Comparison of ENCODE assay signal across 11 cellular contexts in genomic region chr4:98516042-98516440, GRCh38.
DNase-seq lines count a peak whose midpoint lies in the region; FAIRE-seq and TF ChIP-seq lines count a peak whose summit lies in the region.
"Had no signal": no experiment of that assay in that cellular context is flagged by ENCODE, and none has a peak within 500 bp of the region (broad histone marks: within the 10 kb centered on the region; RNA-seq: fewer than 3 reads in every experiment).

No MANE protein-coding gene starts in this region.

- no peak overlapping the region for H3K4me3 ChIP-seq in AG04450 (ENCODE audit: low read depth, low read length)
- H3K4me3 ChIP-seq in mammary epithelial cell (replicated peaks in 1 of 3; ENCODE audit: insufficient read depth in 1 of 3, low read depth in 2 of 3, low read length in 3 of 3): no peak overlapping the region
- H3K4me3 ChIP-seq in stomach: no peak overlapping the region

- peak overlapping the region; percentile 80 for H3K27ac ChIP-seq in AG04450 (ENCODE audit: low read depth, low read length)
- peak overlapping the region; percentile 38 for H3K27ac ChIP-seq in mammary epithelial cell (ENCODE audit: insufficient read depth, low read depth, low read length)
- no peak overlapping the region for H3K27ac ChIP-seq in stomach

- no peak overlapping the region for H3K9ac ChIP-seq in mammary epithelial cell (ENCODE audit: insufficient read depth, low read length)

- peaks cover 70% of the 10 kb centered on the region for H3K79me2 ChIP-seq in mammary epithelial cell (ENCODE audit: insufficient read depth, low read length)

- H2AFZ ChIP-seq in mammary epithelial cell (ENCODE audit: low read depth, low read length): no peak overlapping the region

- H3K4me1 Mint-ChIP-seq in activated naive CD4-positive, alpha-beta T cell treated with anti-CD3 and anti-CD28 coated beads, Interleukin-2, amount 10 ng/mL, durations not matched to agents 7 days and 5 days: peaks cover 15% of the 10 kb centered on the region

- no peak for TF ChIP-seq EP300 in stomach (IDR thresholded peaks at IDR 0.05)

- TF ChIP-seq CTCF in AG04450 (IDR thresholded peaks at IDR 0.05; ENCODE audit: low read depth, low read length): no peak
- no peak for TF ChIP-seq CTCF in mammary epithelial cell (conservative IDR thresholded peaks at IDR 0.05 in 1 of 2, IDR thresholded peaks at IDR 0.05 in 1 of 2; ENCODE audit: extremely low read depth in 1 of 2, insufficient read depth in 1 of 2, low read depth in 1 of 2, low read length in 2 of 2)
- no peak for TF ChIP-seq CTCF in stomach (IDR thresholded peaks at IDR 0.05)

- dilution Hi-C loops in mammary epithelial cell (cut with HindIII; ENCODE audit: low sequenced_read_pairs): no loop called here

- H3K36me3 Mint-ChIP-seq in activated naive CD4-positive, alpha-beta T cell treated with anti-CD3 and anti-CD28 coated beads, Interleukin-2, amount 10 ng/mL, durations not matched to agents 7 days and 5 days: peaks cover 2% of the 10 kb centered on the region

- peak; percentile 47 for DNase-seq in AG04450 (ENCODE audit: low read depth, low spot score)
- peak; percentile 55 for DNase-seq in HTR-8/SVneo (ENCODE audit: insufficient read length, low spot score)
- peak; percentile 72 for DNase-seq in mammary epithelial cell
- DNase-seq in kidney tubule cell (ENCODE audit: low spot score): peak; percentile 74
- no peak for DNase-seq in NCI-H128 (lab: John Stamatoyannopoulos, UW; ENCODE audit: unreplicated experiment)
- no peak for DNase-seq in NCI-H1436 treated with DMSO at 0.1 percent for 48 hours (lab: John Stamatoyannopoulos, UW)
- no peak for DNase-seq in activated naive CD4-positive, alpha-beta T cell treated with anti-CD3 and anti-CD28 coated beads, Interleukin-2, amount 10 ng/mL, durations not matched to agents 7 days and 5 days
- DNase-seq in stomach: no peak
- DNase-seq: activated T-cell treated with anti-CD3 and anti-CD28 coated beads, Interleukin-2, amount 50 U/mL, for 4 hours; CD4-positive, alpha-beta memory T cell; GOT3 had no signal

- TF ChIP-seq POLR2A in stomach (IDR thresholded peaks at IDR 0.05): no peak

- H3K4me2 ChIP-seq in mammary epithelial cell (ENCODE audit: insufficient read depth, low read depth, low read length): peak overlapping the region; percentile 21

- 63% methylated on average over 3 of the region's 3 CpGs for WGBS in mammary epithelial cell (ENCODE audit: low coverage, missing lambda C conversion rate)
- WGBS in stomach, 5 donors: 73 to 92% (median 89%) methylated on average over 3 of the region's 3 CpGs

- POLR2A ChIA-PET in AG04450 (lab: Yijun Ruan, JAX): interaction anchor here (0.5 to 1.0 kb wide), 7 partner anchors 20 to 232 kb away, joined by 3 to 4 read pairs (median 3); partner anchors contain the start of gene TSPAN5

- H3K36me3 ChIP-seq in mammary epithelial cell (ENCODE audit: insufficient read depth, low read length): no peaks in the 10 kb centered on the region
- H3K36me3 ChIP-seq in stomach: no peaks in the 10 kb centered on the region

- no peak overlapping the region for H3K4me3 Mint-ChIP-seq in activated naive CD4-positive, alpha-beta T cell treated with anti-CD3 and anti-CD28 coated beads, Interleukin-2, amount 10 ng/mL, durations not matched to agents 7 days and 5 days
- H3K4me3 Mint-ChIP-seq: activated T-cell treated with anti-CD3 and anti-CD28 coated beads, Interleukin-2, amount 50 U/mL, for 4 hours had no signal

- no TSS peak for BruUV-seq in mammary epithelial cell (replicated peaks; lab: Mats Ljungman, UMichigan)

- H3K4me1 ChIP-seq in mammary epithelial cell (ENCODE audit: insufficient read depth, low read length) (peaks cover 39% of the 10 kb centered on the region), stomach (peaks cover 0 to 31% (median 10%) of the 10 kb centered on the region in 4 donors)

- H3K9me3 ChIP-seq in AG04450 (ENCODE audit: control insufficient read depth, insufficient read depth, low read length) (no peaks in the 10 kb centered on the region), mammary epithelial cell (replicated peaks; ENCODE audit: insufficient read depth, low read length) (no peaks in the 10 kb centered on the region), stomach (peaks cover 0 to 6% (median 0%) of the 10 kb centered on the region in 4 donors)

- H3K27me3 ChIP-seq in AG04450 (ENCODE audit: control insufficient read depth, insufficient read depth, low read length) (no peaks in the 10 kb centered on the region), mammary epithelial cell (ENCODE audit: insufficient read depth, low read length) (no peaks in the 10 kb centered on the region), stomach (no peaks in the 10 kb centered on the region)

- H3K27me3 Mint-ChIP-seq in activated naive CD4-positive, alpha-beta T cell treated with anti-CD3 and anti-CD28 coated beads, Interleukin-2, amount 10 ng/mL, durations not matched to agents 7 days and 5 days: no peaks in the 10 kb centered on the region
- H3K27me3 Mint-ChIP-seq: CD4-positive, alpha-beta memory T cell had no signal

- no peaks in the 10 kb centered on the region for H4K20me1 ChIP-seq in mammary epithelial cell (ENCODE audit: insufficient read depth, low read length)

- CTCF ChIA-PET in AG04450 (lab: Charles Lee): interaction anchor here (0.5 kb wide), 1 partner anchor 40 kb away, joined by 3 read pairs; no protein-coding TSS in a partner anchor
- CTCF ChIA-PET in mammary epithelial cell (lab: Charles Lee; ENCODE audit: low non-redundant PET): no interaction called here
- CTCF ChIA-PET in activated naive CD4-positive, alpha-beta T cell treated with anti-CD3 and anti-CD28 coated beads, Interleukin-2, amount 10 ng/mL, durations not matched to agents 7 days and 5 days (lab: Charles Lee): no interaction called here

- intact Hi-C loops in mammary epithelial cell (cut with micrococcal nuclease): no loop called here
- intact Hi-C loops in stomach (cut with DNase I; ENCODE audit: low total_unique reads): no loop called here

- H3K9me3 Mint-ChIP-seq in activated naive CD4-positive, alpha-beta T cell treated with anti-CD3 and anti-CD28 coated beads, Interleukin-2, amount 10 ng/mL, durations not matched to agents 7 days and 5 days: peaks cover 3% of the 10 kb centered on the region

- no peak overlapping the region for H3K27ac Mint-ChIP-seq in activated naive CD4-positive, alpha-beta T cell treated with anti-CD3 and anti-CD28 coated beads, Interleukin-2, amount 10 ng/mL, durations not matched to agents 7 days and 5 days

- in situ Hi-C loops in mammary epithelial cell (cut with MboI; ENCODE audit: low sequenced_read_pairs in 2 of 2): no loop called here

- FAIRE-seq in HTR-8/SVneo (lab: Jason Lieb, UNC): no peak

Comparison
In these comparisons a context has a peak if more than half of its experiments do, and no peak if none do; other contexts are left out.
1. DNase-seq: peak in AG04450 (single experiment), HTR-8/SVneo (single experiment), mammary epithelial cell (single experiment) and kidney tubule cell (single experiment); none in NCI-H128 (single experiment), NCI-H1436 treated with DMSO at 0.1 percent for 48 hours (single experiment), activated naive CD4-positive, alpha-beta T cell treated with anti-CD3 and anti-CD28 coated beads, Interleukin-2, amount 10 ng/mL, durations not matched to agents 7 days and 5 days (single experiment) and stomach (single experiment).
2. H3K27ac ChIP-seq: peak in AG04450 (single experiment) and mammary epithelial cell (single experiment); none in stomach (0 of 5).